Comparison of ENCODE assay signal across 1 cellular context in genomic region chr17:50909765-50910661, GRCh38.
A peak's percentile ranks its signal among the peaks of the same experiment; 100 is the strongest.
TF ChIP-seq lines count a peak whose summit lies in the region.

No MANE protein-coding gene starts in this region.

TF ChIP-seq in HepG2, 621 proteins besides CTCF, POLR2A, EP300 and RAD21 (continued from another document and continues in another):
- peak; percentile 52; the same call in 1 of the 2 replicates for TF ChIP-seq ZBTB33 (CRISPR knock-in tag; IDR thresholded peaks at IDR 0.05)
- TF ChIP-seq HMGXB4 (CRISPR knock-in tag; IDR thresholded peaks at IDR 0.05; ENCODE audit: borderline replicate concordance in 1 of 2, low read depth in 1 of 2) = peak; percentile 51 to 59; a peak in 1 of 4 replicates
- TF ChIP-seq KDM5B (CRISPR knock-in tag; IDR thresholded peaks at IDR 0.05; ENCODE audit: borderline replicate concordance) = no peak
- TF ChIP-seq NFKBIZ (CRISPR knock-in tag; IDR thresholded peaks at IDR 0.05) = no peak
- no peak for TF ChIP-seq MNT (IDR thresholded peaks at IDR 0.05)
- TF ChIP-seq ZNF326 (CRISPR knock-in tag; IDR thresholded peaks at IDR 0.05; ENCODE audit: borderline replicate concordance) = 0 out of 2 replicates have a peak, but pooled peaks have one; percentile 26
- TF ChIP-seq PRDM10 (CRISPR knock-in tag; IDR thresholded peaks at IDR 0.05; ENCODE audit: low read depth) = no peak
- TF ChIP-seq ZMYM3 (CRISPR knock-in tag; IDR thresholded peaks at IDR 0.05) = peak; percentile 86
- no peak for TF ChIP-seq ARID3A (IDR thresholded peaks at IDR 0.05; ENCODE audit: low read depth, low read length)
- no peak for TF ChIP-seq E2F2 (CRISPR knock-in tag; IDR thresholded peaks at IDR 0.05; ENCODE audit: borderline replicate concordance)
- TF ChIP-seq ZNF512B (CRISPR knock-in tag; IDR thresholded peaks at IDR 0.05; ENCODE audit: borderline replicate concordance) = 0 out of 2 replicates have a peak, but pooled peaks have one; percentile 75
- TF ChIP-seq KAT7 (CRISPR knock-in tag; IDR thresholded peaks at IDR 0.05; ENCODE audit: borderline replicate concordance) = no peak
- TF ChIP-seq KLF9 (CRISPR knock-in tag; IDR thresholded peaks at IDR 0.05; ENCODE audit: low read depth) = 0 out of 2 replicates have a peak, but pooled peaks have one; percentile 34
- no peak for TF ChIP-seq KLF15 (CRISPR knock-in tag; IDR thresholded peaks at IDR 0.05; ENCODE audit: borderline replicate concordance)
- TF ChIP-seq NCOA5 (CRISPR knock-in tag; IDR thresholded peaks at IDR 0.05) = no peak
- no peak for TF ChIP-seq KDM5A (IDR thresholded peaks at IDR 0.05; ENCODE audit: borderline replicate concordance, low read length)
- no peak for TF ChIP-seq ZNF17 (CRISPR knock-in tag; IDR thresholded peaks at IDR 0.05)
- peak; percentile 73; the same call in 1 of the 2 replicates for TF ChIP-seq ZSCAN21 (CRISPR knock-in tag; IDR thresholded peaks at IDR 0.05; ENCODE audit: borderline replicate concordance)
- TF ChIP-seq ZNF816 (CRISPR knock-in tag; IDR thresholded peaks at IDR 0.05; ENCODE audit: borderline replicate concordance) = peak; percentile 24; the same call in 1 of the 2 replicates
- no peak for TF ChIP-seq BRF2 (CRISPR knock-in tag; IDR thresholded peaks at IDR 0.05)
- TF ChIP-seq DMTF1 (CRISPR knock-in tag; IDR thresholded peaks at IDR 0.05) = peak; percentile 90; the same call in 1 of the 2 replicates
- no peak for TF ChIP-seq ZNF724P (CRISPR knock-in tag; IDR thresholded peaks at IDR 0.05; ENCODE audit: borderline replicate concordance)
- TF ChIP-seq FOXO1 (CRISPR knock-in tag; IDR thresholded peaks at IDR 0.05) = no peak; the same call in none of the 2 replicates
- no peak for TF ChIP-seq ZNF329 (CRISPR knock-in tag; IDR thresholded peaks at IDR 0.05; ENCODE audit: low read depth)
- no peak for TF ChIP-seq ZNF615 (CRISPR knock-in tag; IDR thresholded peaks at IDR 0.05; ENCODE audit: borderline replicate concordance)
- TF ChIP-seq ZNF382 (CRISPR knock-in tag; IDR thresholded peaks at IDR 0.05; ENCODE audit: borderline replicate concordance) = no peak
- no peak; the same call in 1 of the 2 replicates for TF ChIP-seq ZNF431 (CRISPR knock-in tag; IDR thresholded peaks at IDR 0.05; ENCODE audit: borderline replicate concordance, low read depth)
- no peak for TF ChIP-seq HOXA7 (CRISPR knock-in tag; IDR thresholded peaks at IDR 0.05)
- TF ChIP-seq PLRG1 (conservative IDR thresholded peaks at IDR 0.05) = no peak
- no peak for TF ChIP-seq MEIS2 (CRISPR knock-in tag; IDR thresholded peaks at IDR 0.05)
